In genomic region chr2:143181494-143181893, GRCh38 we compare ENCODE assay signal across 24 cellular contexts. TPM values are rescaled to one million over a fixed set of nuclear protein-coding genes. Genes with fewer than 3 reads are reported as not detected.
DNase-seq lines count a peak whose midpoint lies in the region; ATAC-seq and TF ChIP-seq lines count a peak whose summit lies in the region.
"Had no signal": no experiment of that assay in that cellular context is flagged by ENCODE, and none has a peak within 500 bp of the region (broad histone marks: within the 10 kb centered on the region; RNA-seq: fewer than 3 reads in every experiment).

No MANE protein-coding gene starts in this region.

- no peak overlapping the region for H3K27ac ChIP-seq in endodermal cell (ENCODE audit: low read depth, low read length)
- H3K27ac ChIP-seq: SJCRH30 had no signal

- POLR2A ChIA-PET in activated CD8-positive, alpha-beta T cell treated with anti-CD3 and anti-CD28 coated beads for 36 hours (lab: Charles Lee): interaction anchor here (0.5 to 1.1 kb wide), 2 partner anchors 8 to 40 kb away, joined by 3 read pairs; no protein-coding TSS in a partner anchor

- CTCF ChIA-PET in activated naive CD4-positive, alpha-beta T cell treated with anti-CD3 and anti-CD28 coated beads, Interleukin-2, amount 10 ng/mL, durations not matched to agents 7 days and 5 days (lab: Charles Lee): interaction anchor here (0.7 to 1.3 kb wide), 4 partner anchors 14 to 24 kb away, joined by 3 to 4 read pairs (median 3); no protein-coding TSS in a partner anchor
- CTCF ChIA-PET in activated CD8-positive, alpha-beta T cell treated with anti-CD3 and anti-CD28 coated beads for 36 hours (lab: Charles Lee): interaction anchor here (0.8 to 3.1 kb wide), 7 partner anchors 8 to 90 kb away, joined by 3 to 15 read pairs (median 3); no protein-coding TSS in a partner anchor

- peaks cover 62% of the 10 kb centered on the region for H3K36me3 Mint-ChIP-seq in activated naive CD4-positive, alpha-beta T cell treated with anti-CD3 and anti-CD28 coated beads, Interleukin-2, amount 10 ng/mL, durations not matched to agents 7 days and 5 days
- peaks cover 27% of the 10 kb centered on the region for H3K36me3 Mint-ChIP-seq in activated CD8-positive, alpha-beta T cell treated with anti-CD3 and anti-CD28 coated beads for 36 hours (ENCODE audit: low read depth)
- H3K36me3 Mint-ChIP-seq in endodermal cell (ENCODE audit: low read depth): peaks cover 7% of the 10 kb centered on the region
- peaks cover 24% of the 10 kb centered on the region for H3K36me3 Mint-ChIP-seq in stimulated activated memory B cell treated with anti-CD40 and anti-IgM and Interleukin-4, amounts not matched to agents 10 μg/mL and 1 μg/mL and 100 μg/mL, for 72 hours

- H3K4me3 Mint-ChIP-seq in activated naive CD4-positive, alpha-beta T cell treated with anti-CD3 and anti-CD28 coated beads, Interleukin-2, amount 10 ng/mL, durations not matched to agents 7 days and 5 days: no peak overlapping the region
- no peak overlapping the region for H3K4me3 Mint-ChIP-seq in activated CD8-positive, alpha-beta T cell treated with anti-CD3 and anti-CD28 coated beads for 36 hours
- H3K4me3 Mint-ChIP-seq in endodermal cell: no peak overlapping the region
- H3K4me3 Mint-ChIP-seq in stimulated activated memory B cell treated with anti-CD40 and anti-IgM and Interleukin-4, amounts not matched to agents 10 μg/mL and 1 μg/mL and 100 μg/mL, for 72 hours: no peak overlapping the region
- H3K4me3 Mint-ChIP-seq: IgD-negative memory B cell had no signal

- H3K4me1 Mint-ChIP-seq in activated naive CD4-positive, alpha-beta T cell treated with anti-CD3 and anti-CD28 coated beads, Interleukin-2, amount 10 ng/mL, durations not matched to agents 7 days and 5 days: peaks cover 66% of the 10 kb centered on the region
- peaks cover 50% of the 10 kb centered on the region for H3K4me1 Mint-ChIP-seq in activated CD8-positive, alpha-beta T cell treated with anti-CD3 and anti-CD28 coated beads for 36 hours (ENCODE audit: low read depth)
- H3K4me1 Mint-ChIP-seq in endodermal cell: peaks cover 30% of the 10 kb centered on the region
- H3K4me1 Mint-ChIP-seq in stimulated activated memory B cell treated with anti-CD40 and anti-IgM and Interleukin-4, amounts not matched to agents 10 μg/mL and 1 μg/mL and 100 μg/mL, for 72 hours: peaks cover 65% of the 10 kb centered on the region

- peaks cover 5% of the 10 kb centered on the region for H3K9me3 Mint-ChIP-seq in activated naive CD4-positive, alpha-beta T cell treated with anti-CD3 and anti-CD28 coated beads, Interleukin-2, amount 10 ng/mL, durations not matched to agents 7 days and 5 days
- H3K9me3 Mint-ChIP-seq in activated CD8-positive, alpha-beta T cell treated with anti-CD3 and anti-CD28 coated beads for 36 hours: peaks cover 6% of the 10 kb centered on the region
- H3K9me3 Mint-ChIP-seq in endodermal cell: peaks cover 23% of the 10 kb centered on the region
- no peaks in the 10 kb centered on the region for H3K9me3 Mint-ChIP-seq in stimulated activated memory B cell treated with anti-CD40 and anti-IgM and Interleukin-4, amounts not matched to agents 10 μg/mL and 1 μg/mL and 100 μg/mL, for 72 hours
- H3K9me3 Mint-ChIP-seq: IgD-negative memory B cell had no signal

- peaks cover 25% of the 10 kb centered on the region for H3K9me3 ChIP-seq in endodermal cell (ENCODE audit: control insufficient read depth, low read length)

- no peaks in the 10 kb centered on the region for H3K36me3 ChIP-seq in endodermal cell (ENCODE audit: control insufficient read depth, insufficient read depth, low read length)
- H3K36me3 ChIP-seq: SJCRH30 had no signal

- TF ChIP-seq CTCF in activated CD8-positive, alpha-beta T cell treated with anti-CD3 and anti-CD28 coated beads for 36 hours (IDR thresholded peaks at IDR 0.05): no peak
- no peak for TF ChIP-seq CTCF in endodermal cell (conservative IDR thresholded peaks at IDR 0.05)

- H3K4me3 ChIP-seq in endodermal cell (ENCODE audit: low read length): peak overlapping the region; percentile 65
- H3K4me3 ChIP-seq: SJCRH30 had no signal

- peaks cover 8% of the 10 kb centered on the region for H3K4me1 ChIP-seq in endodermal cell (ENCODE audit: control insufficient read depth, insufficient read depth, low read length)
- H3K4me1 ChIP-seq: SJCRH30 had no signal

- DNase-seq in activated naive CD4-positive, alpha-beta T cell treated with anti-CD3 and anti-CD28 coated beads, Interleukin-2, amount 10 ng/mL, durations not matched to agents 7 days and 5 days: no peak
- no peak for DNase-seq in activated naive CD4-positive, alpha-beta T cell treated with anti-CD3 and anti-CD28 coated beads, Interleukin-2, amount 50 U/mL, for 16 hours
- DNase-seq in activated CD8-positive, alpha-beta T cell treated with anti-CD3 and anti-CD28 coated beads for 36 hours: no peak
- no peak for DNase-seq in endodermal cell
- no peak for DNase-seq in activated CD4-positive, CD25-positive, alpha-beta regulatory T cell treated with anti-CD3 and anti-CD28 coated beads, Interleukin-2, amount 50 U/mL, for 72 hours
- no peak for DNase-seq in stimulated activated naive CD4-positive, alpha-beta T cell treated with Interleukin-2 at 50 U/mL for 16 hours (lab: John Stamatoyannopoulos, UW)
- DNase-seq: 8988T, C1 segment of cervical spinal cord, DMS79, GOT3, HCEC 1CT, Karpas-422, NCI-H1417, NCI-H1694 treated with DMSO at 0.1 percent for 48 hours, NCI-H2081 treated with DMSO at 0.1 percent for 48 hours, NCI-H2171 treated with DMSO at 0.1 percent for 48 hours, NCI-H524 treated with DMSO at 0.1 percent for 48 hours, NCI-H82, OCI-M1, SJCRH30 had no signal

- H3K9ac ChIP-seq in endodermal cell (ENCODE audit: extremely low read depth, low read length, poor library complexity, severe bottlenecking): no peak overlapping the region

- no peak for ATAC-seq in activated CD8-positive, alpha-beta T cell treated with anti-CD3 and anti-CD28 coated beads for 36 hours
- ATAC-seq in stimulated activated memory B cell treated with anti-CD40 and anti-IgM and Interleukin-4, amounts not matched to agents 10 μg/mL and 1 μg/mL and 100 μg/mL, for 72 hours: no peak
- no peak for ATAC-seq in GM18867 (IDR thresholded peaks at IDR 0.05; ENCODE audit: unreplicated experiment)

- H3K27ac Mint-ChIP-seq in activated naive CD4-positive, alpha-beta T cell treated with anti-CD3 and anti-CD28 coated beads, Interleukin-2, amount 10 ng/mL, durations not matched to agents 7 days and 5 days: peak overlapping the region; percentile 60
- peak overlapping the region; percentile 26 for H3K27ac Mint-ChIP-seq in activated CD8-positive, alpha-beta T cell treated with anti-CD3 and anti-CD28 coated beads for 36 hours
- H3K27ac Mint-ChIP-seq in endodermal cell: no peak overlapping the region
- H3K27ac Mint-ChIP-seq in stimulated activated memory B cell treated with anti-CD40 and anti-IgM and Interleukin-4, amounts not matched to agents 10 μg/mL and 1 μg/mL and 100 μg/mL, for 72 hours: peak overlapping the region; percentile 1
- H3K27ac Mint-ChIP-seq: IgD-negative memory B cell had no signal

- no peaks in the 10 kb centered on the region for H3K27me3 ChIP-seq in endodermal cell (ENCODE audit: control insufficient read depth, insufficient read depth, low read length, poor library complexity, severe bottlenecking)
- H3K27me3 ChIP-seq: SJCRH30 had no signal

- no peaks in the 10 kb centered on the region for H3K27me3 Mint-ChIP-seq in activated naive CD4-positive, alpha-beta T cell treated with anti-CD3 and anti-CD28 coated beads, Interleukin-2, amount 10 ng/mL, durations not matched to agents 7 days and 5 days
- H3K27me3 Mint-ChIP-seq in activated CD8-positive, alpha-beta T cell treated with anti-CD3 and anti-CD28 coated beads for 36 hours: no peaks in the 10 kb centered on the region
- H3K27me3 Mint-ChIP-seq in endodermal cell (ENCODE audit: insufficient read depth): no peaks in the 10 kb centered on the region
- no peaks in the 10 kb centered on the region for H3K27me3 Mint-ChIP-seq in stimulated activated memory B cell treated with anti-CD40 and anti-IgM and Interleukin-4, amounts not matched to agents 10 μg/mL and 1 μg/mL and 100 μg/mL, for 72 hours
- H3K27me3 Mint-ChIP-seq: IgD-negative memory B cell had no signal

- intact Hi-C loops in activated CD8-positive, alpha-beta T cell treated with anti-CD3 and anti-CD28 coated beads for 36 hours (cut with micrococcal nuclease): no loop called here

RNA-seq across cellular contexts. Expression of gene ARHGAP15, which starts 52.3 kb away (rescaled TPM):
- 10 to 100 TPM; 71.3 to 72.8 TPM for total RNA-seq in activated CD8-positive, alpha-beta T cell treated with anti-CD3 and anti-CD28 coated beads for 36 hours
- under 1 TPM in 1 of 2 donors, not detected in 1; 0.86 TPM for total RNA-seq in endodermal cell
- 7.4 TPM for polyA plus RNA-seq in endodermal cell (2013, experiment 1 of 2)
- polyA plus RNA-seq in endodermal cell (2013, experiment 2 of 2): 8.9 TPM
- total RNA-seq: M059J had no signal

Comparison
In these comparisons a context has a peak if more than half of its experiments do, and no peak if none do; other contexts are left out.
1. RNA of gene ARHGAP15, which starts 52.3 kb away (total RNA-seq): 71.3 to 72.8 TPM in activated CD8-positive, alpha-beta T cell treated with anti-CD3 and anti-CD28 coated beads for 36 hours; 0.86 TPM in endodermal cell; every median in the first group is over 10 times any median in the second.